Comparison of ENCODE assay signal across 13 cellular contexts in the genomic region with DNA sequence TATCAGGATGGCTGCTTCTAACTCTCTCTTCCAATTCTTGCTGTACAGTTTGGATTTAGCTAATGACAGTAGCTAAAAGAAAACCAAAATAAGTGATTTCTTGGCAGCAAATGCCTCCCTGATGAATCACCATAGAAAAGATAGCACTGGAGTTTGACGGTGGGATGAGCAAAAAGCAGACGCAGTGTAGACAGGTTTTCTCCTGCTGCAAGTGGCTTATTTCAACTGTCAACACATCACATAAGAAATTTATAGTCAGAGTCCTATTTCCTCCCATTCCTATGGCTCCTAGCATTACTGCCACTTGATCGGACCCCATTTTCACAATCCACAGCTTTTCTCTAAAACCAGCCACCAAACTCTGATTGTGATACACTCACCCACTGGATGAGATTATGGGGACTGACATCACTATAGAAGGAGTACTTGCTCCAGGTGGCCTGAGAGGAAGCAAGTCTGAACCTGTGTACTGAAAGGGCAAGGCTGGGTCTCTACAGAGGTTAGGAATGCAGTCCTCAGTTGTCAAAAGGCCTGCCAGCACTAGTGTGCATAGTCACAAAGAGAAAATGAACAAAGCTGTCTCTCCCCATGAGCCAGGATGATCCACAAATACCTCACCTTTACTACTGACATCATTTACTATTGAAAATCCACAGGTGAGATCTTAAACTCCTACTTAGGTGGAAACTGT.
DNase-seq lines count a peak whose midpoint lies in the region; ATAC-seq, FAIRE-seq and TF ChIP-seq lines count a peak whose summit lies in the region.
"Had no signal": no experiment of that assay in that cellular context is flagged by ENCODE, and none has a peak within 500 bp of the region (broad histone marks: within the 10 kb centered on the region; RNA-seq: fewer than 3 reads in every experiment).

No MANE protein-coding gene starts in this region.

- no peak overlapping the region for H3K4me3 Mint-ChIP-seq in CD4-positive, alpha-beta memory T cell
- H3K4me3 Mint-ChIP-seq: B cell had no signal

- H3K4me1 Mint-ChIP-seq in CD4-positive, alpha-beta memory T cell, result peaks cover under 1 to 8% (median 3%) of the 10 kb centered on the region in 4 donors

- TF ChIP-seq CTCF in A549 (IDR thresholded peaks at IDR 0.05) (no peak), esophagus squamous epithelium (IDR thresholded peaks at IDR 0.05) (no peak)

- H3K4me1 ChIP-seq in A549, result no peaks in the 10 kb centered on the region
- H3K4me1 ChIP-seq in esophagus squamous epithelium, result peaks cover 14 to 63% (median 30%) of the 10 kb centered on the region in 3 donors
- no peaks in the 10 kb centered on the region for H3K4me1 ChIP-seq in CD4-positive, alpha-beta memory T cell (ENCODE audit: insufficient read depth, low read length)

- POLR2A ChIA-PET in A549 (lab: Yijun Ruan, JAX), result no interaction called here
- POLR2A ChIA-PET in CD4-positive, alpha-beta memory T cell (lab: Charles Lee; ENCODE audit: partially characterized antibody), result no interaction called here

- no peaks in the 10 kb centered on the region for H3K9me3 Mint-ChIP-seq in CD4-positive, alpha-beta memory T cell

- FAIRE-seq in A549 (lab: Jason Lieb, UNC) (no peak), RCC 7860 (lab: Jason Lieb, UNC) (no peak), GM12892 (lab: Jason Lieb, UNC) (no peak)
- FAIRE-seq: GM18507 had no signal

- peak overlapping the region in 1 of 7 donors; percentile 3 for H3K27ac Mint-ChIP-seq in CD4-positive, alpha-beta memory T cell
- H3K27ac Mint-ChIP-seq: B cell had no signal

- H3K36me3 Mint-ChIP-seq in CD4-positive, alpha-beta memory T cell, result no peaks in the 10 kb centered on the region

- no peak overlapping the region for H3K4me3 ChIP-seq in A549
- H3K4me3 ChIP-seq in esophagus squamous epithelium, result peak overlapping the region in 1 of 4 donors; percentile 24
- H3K4me3 ChIP-seq in CD4-positive, alpha-beta memory T cell (ENCODE audit: low read length in 2 of 2), result no peak overlapping the region

- 9% methylated on average over 3 of the region's 3 CpGs for WGBS in A549 (ENCODE audit: missing lambda C conversion rate)
- WGBS in esophagus squamous epithelium, 2 donors, result 22 to 23% methylated on average over 3 of the region's 3 CpGs

- CTCF ChIA-PET in A549 (lab: Yijun Ruan, JAX), result interaction anchor here (0.8 kb wide), 1 partner anchor 37 kb away, joined by 3 read pairs; no protein-coding TSS in a partner anchor
- CTCF ChIA-PET in CD4-positive, alpha-beta memory T cell (lab: Charles Lee; ENCODE audit: partially characterized antibody), result no interaction called here

- TF ChIP-seq POLR2A in A549 (IDR thresholded peaks at IDR 0.05; ENCODE audit: low read length) (no peak), esophagus squamous epithelium (IDR thresholded peaks at IDR 0.05) (no peak), GM12892 (IDR thresholded peaks at IDR 0.05; ENCODE audit: low read depth, low read length) (no peak)

- H3K4me2 ChIP-seq in A549, result 0 out of 3 replicates have a peak overlapping the region, but pooled peaks have one; percentile 10

- intact Hi-C loops in esophagus squamous epithelium (cut with DNase I), result no loop called here
- intact Hi-C loops in CD4-positive, alpha-beta memory T cell (cut with micrococcal nuclease), result no loop called here

- no peak for TF ChIP-seq EP300 in A549 (IDR thresholded peaks at IDR 0.05)

- DNase-seq in A549 (ENCODE audit: low read depth in 1 of 2, low spot score in 1 of 2) (no peak), RCC 7860 (ENCODE audit: low spot score) (peak; percentile 44), esophagus squamous epithelium (lab: John Stamatoyannopoulos, UW) (no peak), myocyte (ENCODE audit: low read depth) (peak; percentile 42), GM12892 (ENCODE audit: insufficient read length) (no peak)
- DNase-seq in CD4-positive, alpha-beta memory T cell, result no peak
- DNase-seq in central memory CD4-positive, alpha-beta T cell, result no peak
- DNase-seq: NCI-H82 had no signal

- no peaks in the 10 kb centered on the region for H3K27me3 ChIP-seq in esophagus squamous epithelium
- no peaks in the 10 kb centered on the region for H3K27me3 ChIP-seq in CD4-positive, alpha-beta memory T cell (ENCODE audit: insufficient read depth, low read length)

- H3K36me3 ChIP-seq in esophagus squamous epithelium, result no peaks in the 10 kb centered on the region
- H3K36me3 ChIP-seq in CD4-positive, alpha-beta memory T cell (ENCODE audit: insufficient read depth, low read length), result no peaks in the 10 kb centered on the region

- H3K27ac ChIP-seq in A549, result no peak overlapping the region
- H3K27ac ChIP-seq in esophagus squamous epithelium, result peak overlapping the region; percentile 78 to 91 (median 81)
- H3K27ac ChIP-seq in CD4-positive, alpha-beta memory T cell (ENCODE audit: low read depth, low read length), result no peak overlapping the region

- no peak for TF ChIP-seq RAD21 in A549 (conservative IDR thresholded peaks at IDR 0.05 in 1 of 2, IDR thresholded peaks at IDR 0.05 in 1 of 2)

- no peaks in the 10 kb centered on the region for H3K9me3 ChIP-seq in A549
- H3K9me3 ChIP-seq in esophagus squamous epithelium, result no peaks in the 10 kb centered on the region
- no peaks in the 10 kb centered on the region for H3K9me3 ChIP-seq in CD4-positive, alpha-beta memory T cell (ENCODE audit: control insufficient read depth in 1 of 2, low read length in 2 of 2)

- no peak for ATAC-seq in A549
- ATAC-seq in GM21529 (IDR thresholded peaks at IDR 0.05; ENCODE audit: unreplicated experiment), result no peak
- ATAC-seq: activated CD4-positive, CD25-positive, alpha-beta regulatory T cell treated with anti-CD3 and anti-CD28 coated beads, Interleukin-2, amount 50 U/mL, for 24 hours; HCT116 had no signal

- no peaks in the 10 kb centered on the region for H3K27me3 Mint-ChIP-seq in CD4-positive, alpha-beta memory T cell
- H3K27me3 Mint-ChIP-seq: B cell had no signal

TF ChIP-seq in A549, 52 proteins besides CTCF, POLR2A, EP300 and RAD21:
- TF ChIP-seq CHD4 (IDR thresholded peaks at IDR 0.05; ENCODE audit: borderline replicate concordance) (no peak), CHD2 (IDR thresholded peaks at IDR 0.05; ENCODE audit: low read length, partially characterized antibody) (no peak), MAZ (IDR thresholded peaks at IDR 0.05; ENCODE audit: borderline replicate concordance, low read depth, low read length) (no peak)

Comparison
In these comparisons a context has a peak if more than half of its experiments do, and no peak if none do; other contexts are left out.
1. DNase-seq: peak in RCC 7860 (single experiment) and myocyte (single experiment); none in A549 (0 of 2), esophagus squamous epithelium (single experiment), CD4-positive, alpha-beta memory T cell (0 of 5), GM12892 (single experiment) and central memory CD4-positive, alpha-beta T cell (single experiment).
2. H3K27ac ChIP-seq: peak in esophagus squamous epithelium (4 of 4); none in A549 (0 of 2) and CD4-positive, alpha-beta memory T cell (single experiment).